In genomic region chr4:18285357-18285756, GRCh38 we compare ENCODE assay signal across 2 cellular contexts.
TF ChIP-seq lines count a peak whose summit lies in the region.

No MANE protein-coding gene starts in this region.

TF ChIP-seq in IMR-90, 13 proteins besides CTCF, POLR2A, EP300 and RAD21:
- TF ChIP-seq CEBPB (IDR thresholded peaks at IDR 0.05; ENCODE audit: low read depth, low read length): peak; percentile 89
- TF ChIP-seq RFX5 (IDR thresholded peaks at IDR 0.05; ENCODE audit: low read depth, low read length): no peak

TF ChIP-seq in H1, 55 proteins besides CTCF, POLR2A, EP300 and RAD21 (continued from another document):
- no peak for TF ChIP-seq CTBP2 (IDR thresholded peaks at IDR 0.05; ENCODE audit: borderline replicate concordance, insufficient read depth, insufficient read length, low read length)
